ENCODE assay signal across 23 cellular contexts in genomic region chr6:135281907-135282306, GRCh38.
"Had no signal": no experiment of that assay in that cellular context is flagged by ENCODE, and none has a peak within 500 bp of the region (broad histone marks: within the 10 kb centered on the region; RNA-seq: fewer than 3 reads in every experiment).

No MANE protein-coding gene starts in this region.

- H3K27ac ChIP-seq: esophagus muscularis mucosa, foreskin keratinocyte, lower lobe of right lung, testis, transverse colon, VCaP had no signal

- H3K27me3 ChIP-seq: esophagus muscularis mucosa, foreskin keratinocyte, heart right ventricle, left lung, testis, transverse colon had no signal

- H3K4me3 ChIP-seq: esophagus muscularis mucosa, heart right ventricle, left lung, lower lobe of right lung, testis, transverse colon had no signal

- ATAC-seq: foreskin keratinocyte; heart right ventricle; left lung; lower lobe of right lung; naive thymus-derived CD8-positive, alpha-beta T cell; right cardiac atrium; stimulated activated naive CD8-positive, alpha-beta T cell treated with anti-CD3 and anti-CD28 coated beads, Interleukin-15, Interleukin-2, amounts not matched to agents 100 U/mL and 50 U/mL, for 24 hours had no signal

- H3K9me3 Mint-ChIP-seq: central memory CD8-positive, alpha-beta T cell; naive thymus-derived CD8-positive, alpha-beta T cell; neural crest cell had no signal

- H3K4me1 ChIP-seq: foreskin keratinocyte, testis, transverse colon had no signal

- H3K9me3 ChIP-seq: esophagus muscularis mucosa, left lung, lower lobe of right lung, testis, transverse colon had no signal

- H3K4me1 Mint-ChIP-seq: central memory CD8-positive, alpha-beta T cell had no signal

- H3K27ac Mint-ChIP-seq: activated naive CD8-positive, alpha-beta T cell; naive thymus-derived CD8-positive, alpha-beta T cell had no signal

- H3K27me3 Mint-ChIP-seq: activated naive CD8-positive, alpha-beta T cell; central memory CD8-positive, alpha-beta T cell had no signal

- H3K36me3 ChIP-seq: left lung, lower lobe of right lung, transverse colon had no signal

- DNase-seq: activated CD4-positive, alpha-beta T cell treated with anti-CD3 and anti-CD28 coated beads for 4 hours; activated CD4-positive, alpha-beta T cell treated with anti-CD3 and anti-CD28 coated beads, Interleukin-2, amount 50 U/mL, for 4 hours; activated CD8-positive, alpha-beta memory T cell treated with anti-CD3 and anti-CD28 coated beads for 24 hours; activated effector memory CD4-positive, alpha-beta T cell treated with Interleukin-2 at 50 U/mL for 16 hours; activated naive CD4-positive, alpha-beta T cell treated with Interleukin-2 at 50 U/mL for 16 hours; dermis blood vessel endothelial cell; effector CD4-positive, alpha-beta T cell; foreskin keratinocyte; heart right ventricle; lower lobe of right lung; naive thymus-derived CD8-positive, alpha-beta T cell; occipital lobe; right cardiac atrium; stimulated activated CD4-positive, alpha-beta T cell treated with anti-CD3 and anti-CD28 coated beads, Interleukin-15, amount 100 ng/mL, for 24 hours; stimulated activated naive CD8-positive, alpha-beta T cell treated with anti-CD3 and anti-CD28 coated beads, Interleukin-15, Interleukin-2, amounts not matched to agents 100 U/mL and 50 U/mL, for 24 hours; transverse colon had no signal

- H3K4me3 Mint-ChIP-seq: activated naive CD8-positive, alpha-beta T cell; central memory CD8-positive, alpha-beta T cell; naive thymus-derived CD8-positive, alpha-beta T cell; neural crest cell had no signal
